ENCODE assay signal across 14 cellular contexts in genomic region chr12:105983622-105984325, GRCh38.
DNase-seq lines count a peak whose midpoint lies in the region; FAIRE-seq and TF ChIP-seq lines count a peak whose summit lies in the region.
"Had no signal": no experiment of that assay in that cellular context is flagged by ENCODE, and none has a peak within 500 bp of the region (broad histone marks: within the 10 kb centered on the region; RNA-seq: fewer than 3 reads in every experiment).

No MANE protein-coding gene starts in this region.

- H4K20me1 ChIP-seq in keratinocyte (ENCODE audit: control insufficient read depth, extremely low read depth, insufficient read depth, low read length) (no peaks in the 10 kb centered on the region), Karpas-422 (ENCODE audit: insufficient read depth, low read depth, low read length) (no peaks in the 10 kb centered on the region)

- no peaks in the 10 kb centered on the region for H3K9me2 ChIP-seq in Karpas-422 (replicated peaks; ENCODE audit: insufficient read depth, low read length)

- H3K9ac ChIP-seq in keratinocyte (ENCODE audit: control insufficient read depth, extremely low read depth, insufficient read depth, low read length) (no peak overlapping the region), Karpas-422 (ENCODE audit: low read length) (no peak overlapping the region)
- H3K9ac ChIP-seq: parathyroid adenoma had no signal

- H3K4me1 ChIP-seq in keratinocyte (ENCODE audit: control insufficient read depth, extremely low read depth, insufficient read depth, low read length) = peaks cover 18% of the 10 kb centered on the region
- H3K4me1 ChIP-seq in Karpas-422 (ENCODE audit: low read length) = no peaks in the 10 kb centered on the region
- H3K4me1 ChIP-seq in thyroid gland = peaks cover 5 to 11% of the 10 kb centered on the region in 2 donors

- POLR2A ChIA-PET in activated CD4-positive, alpha-beta memory T cell treated with anti-CD3 and anti-CD28 coated beads for 36 hours (lab: Charles Lee) = no interaction called here

- CTCF ChIA-PET in activated CD4-positive, alpha-beta memory T cell treated with anti-CD3 and anti-CD28 coated beads for 36 hours (lab: Charles Lee) = no interaction called here

- H3K27ac ChIP-seq in brain microvascular endothelial cell (peak overlapping the region; percentile 59), keratinocyte (ENCODE audit: control insufficient read depth, insufficient read depth, low read length) (peak overlapping the region; percentile 45), Karpas-422 (ENCODE audit: low read length) (no peak overlapping the region), thyroid gland (no peak overlapping the region)
- H3K27ac ChIP-seq: gastrocnemius medialis, parathyroid adenoma, testis had no signal

- TF ChIP-seq CTCF in AG09309 (IDR thresholded peaks at IDR 0.05; ENCODE audit: control insufficient read depth, insufficient read depth, low read depth, low read length, missing control alignments) (no peak), brain microvascular endothelial cell (IDR thresholded peaks at IDR 0.05; ENCODE audit: low read depth, low read length, missing control alignments) (no peak), keratinocyte (optimal IDR thresholded peaks at IDR 0.05 in 1 of 3, IDR thresholded peaks at IDR 0.05 in 1 of 3, conservative IDR thresholded peaks at IDR 0.05 in 1 of 3; ENCODE audit: extremely low read depth in 1 of 3, insufficient read depth in 2 of 3, low read length in 3 of 3) (no peak), thyroid gland (IDR thresholded peaks at IDR 0.05) (no peak)

- H3K36me3 Mint-ChIP-seq in activated CD4-positive, alpha-beta memory T cell treated with anti-CD3 and anti-CD28 coated beads for 36 hours = no peaks in the 10 kb centered on the region

- H3K79me2 ChIP-seq in keratinocyte (ENCODE audit: control insufficient read depth, insufficient read depth, low read length) (no peaks in the 10 kb centered on the region), Karpas-422 (ENCODE audit: low read length) (no peaks in the 10 kb centered on the region)
- H3K79me2 ChIP-seq: parathyroid adenoma had no signal

- H3K9me3 ChIP-seq in keratinocyte (ENCODE audit: control insufficient read depth, low read depth, low read length) (no peaks in the 10 kb centered on the region), Karpas-422 (ENCODE audit: low read length) (no peaks in the 10 kb centered on the region), thyroid gland (no peaks in the 10 kb centered on the region)
- H3K9me3 ChIP-seq: gastrocnemius medialis, testis had no signal

- 77 to 80% methylated on average over 6 to 7 of the region's 7 CpGs for WGBS in thyroid gland, 2 donors

- H3K4me1 Mint-ChIP-seq in activated CD4-positive, alpha-beta memory T cell treated with anti-CD3 and anti-CD28 coated beads for 36 hours (ENCODE audit: low read depth) = no peaks in the 10 kb centered on the region

- no peaks in the 10 kb centered on the region for H3K27me3 Mint-ChIP-seq in activated CD4-positive, alpha-beta memory T cell treated with anti-CD3 and anti-CD28 coated beads for 36 hours

- TF ChIP-seq POLR2A in thyroid gland (IDR thresholded peaks at IDR 0.05) = no peak

- H3K36me3 ChIP-seq in brain microvascular endothelial cell (replicated peaks) (no peaks in the 10 kb centered on the region), keratinocyte (ENCODE audit: control insufficient read depth in 2 of 2, extremely low read depth in 1 of 2, insufficient read depth in 2 of 2, low read length in 2 of 2) (no peaks in the 10 kb centered on the region), Karpas-422 (ENCODE audit: insufficient read depth, low read length) (no peaks in the 10 kb centered on the region), thyroid gland (no peaks in the 10 kb centered on the region)
- H3K36me3 ChIP-seq: gastrocnemius medialis had no signal

- in situ Hi-C loops in brain microvascular endothelial cell (cut with HindIII; ENCODE audit: low pct_ligation_motif_present, low sequenced_read_pairs) = no loop called here

- FAIRE-seq in HTR-8/SVneo (lab: Jason Lieb, UNC) (peak; percentile 9), keratinocyte (lab: Jason Lieb, UNC) (peak; percentile 100)
- FAIRE-seq: islet of Langerhans had no signal

- dilution Hi-C loops in keratinocyte (cut with MboI; ENCODE audit: extremely low pct_ligation_motif_present, low sequenced_read_pairs) = no loop called here

- no peaks in the 10 kb centered on the region for H3K9me1 ChIP-seq in keratinocyte (ENCODE audit: control insufficient read depth, extremely low read depth, insufficient read depth, low read length)

- H3K27me3 ChIP-seq in brain microvascular endothelial cell (replicated peaks) (no peaks in the 10 kb centered on the region), keratinocyte (ENCODE audit: control insufficient read depth, extremely low read depth, insufficient read depth, low read length) (no peaks in the 10 kb centered on the region), Karpas-422 (ENCODE audit: low read length) (no peaks in the 10 kb centered on the region), thyroid gland (no peaks in the 10 kb centered on the region)
- H3K27me3 ChIP-seq: gastrocnemius medialis, testis had no signal

- H3K4me3 ChIP-seq in AG09309 (ENCODE audit: control insufficient read depth, low read depth, low read length) = no peak overlapping the region
- H3K4me3 ChIP-seq in brain microvascular endothelial cell (ENCODE audit: low read depth, low read length) = no peak overlapping the region
- H3K4me3 ChIP-seq in keratinocyte (ENCODE audit: control insufficient read depth in 2 of 3, extremely low read depth in 1 of 3, insufficient read depth in 2 of 3, low read depth in 1 of 3, low read length in 3 of 3) = no peak overlapping the region
- no peak overlapping the region for H3K4me3 ChIP-seq in Karpas-422 (ENCODE audit: low read length)
- H3K4me3 ChIP-seq in thyroid gland (replicated peaks in 1 of 3) = no peak overlapping the region
- H3K4me3 ChIP-seq: gastrocnemius medialis, testis had no signal

- no peak overlapping the region for H3K27ac Mint-ChIP-seq in activated CD4-positive, alpha-beta memory T cell treated with anti-CD3 and anti-CD28 coated beads for 36 hours

- H3K4me3 Mint-ChIP-seq in activated CD4-positive, alpha-beta memory T cell treated with anti-CD3 and anti-CD28 coated beads for 36 hours = no peak overlapping the region

- no peaks in the 10 kb centered on the region for H3K9me3 Mint-ChIP-seq in activated CD4-positive, alpha-beta memory T cell treated with anti-CD3 and anti-CD28 coated beads for 36 hours

- H3K4me2 ChIP-seq in keratinocyte (ENCODE audit: control insufficient read depth, extremely low read depth, insufficient read depth, low read depth, low read length) (no peak overlapping the region), Karpas-422 (ENCODE audit: low read depth, low read length, poor library complexity, severe bottlenecking) (no peak overlapping the region)

- no peak overlapping the region for H2AFZ ChIP-seq in keratinocyte (ENCODE audit: control insufficient read depth, low read length)
- no peak overlapping the region for H2AFZ ChIP-seq in Karpas-422 (ENCODE audit: low read length)
- H2AFZ ChIP-seq: parathyroid adenoma had no signal

- DNase-seq in AG09309 (ENCODE audit: low read depth) = peak; percentile 80
- DNase-seq in HTR-8/SVneo (ENCODE audit: insufficient read length, low spot score) = no peak
- DNase-seq in brain microvascular endothelial cell = peak; percentile 85
- DNase-seq in keratinocyte (ENCODE audit: low read depth, low spot score) = peak; percentile 96
- DNase-seq in Karpas-422 = no peak
- no peak for DNase-seq in thyroid gland
- no peak for DNase-seq in COLO668 (lab: John Stamatoyannopoulos, UW; ENCODE audit: unreplicated experiment)
- no peak for DNase-seq in activated CD4-positive, alpha-beta memory T cell treated with anti-CD3 and anti-CD28 coated beads for 36 hours
- DNase-seq: DMS153, gastrocnemius medialis, NCI-H1105 treated with DMSO at 0.1 percent for 48 hours, testis had no signal

- intact Hi-C loops in thyroid gland (cut with DNase I) = no loop called here
- intact Hi-C loops in activated CD4-positive, alpha-beta memory T cell treated with anti-CD3 and anti-CD28 coated beads for 36 hours (cut with micrococcal nuclease) = no loop called here

Comparison
In these comparisons a context has a peak if more than half of its experiments do, and no peak if none do; other contexts are left out.
1. DNase-seq: peak in AG09309 (single experiment), brain microvascular endothelial cell (single experiment) and keratinocyte (single experiment); none in HTR-8/SVneo (single experiment), Karpas-422 (single experiment), thyroid gland (0 of 2), COLO668 (single experiment) and activated CD4-positive, alpha-beta memory T cell treated with anti-CD3 and anti-CD28 coated beads for 36 hours (single experiment).
2. H3K27ac ChIP-seq: peak in brain microvascular endothelial cell (single experiment) and keratinocyte (single experiment); none in Karpas-422 (single experiment) and thyroid gland (0 of 3).